Comparison of ENCODE assay signal across 9 cellular contexts in the genomic region with DNA sequence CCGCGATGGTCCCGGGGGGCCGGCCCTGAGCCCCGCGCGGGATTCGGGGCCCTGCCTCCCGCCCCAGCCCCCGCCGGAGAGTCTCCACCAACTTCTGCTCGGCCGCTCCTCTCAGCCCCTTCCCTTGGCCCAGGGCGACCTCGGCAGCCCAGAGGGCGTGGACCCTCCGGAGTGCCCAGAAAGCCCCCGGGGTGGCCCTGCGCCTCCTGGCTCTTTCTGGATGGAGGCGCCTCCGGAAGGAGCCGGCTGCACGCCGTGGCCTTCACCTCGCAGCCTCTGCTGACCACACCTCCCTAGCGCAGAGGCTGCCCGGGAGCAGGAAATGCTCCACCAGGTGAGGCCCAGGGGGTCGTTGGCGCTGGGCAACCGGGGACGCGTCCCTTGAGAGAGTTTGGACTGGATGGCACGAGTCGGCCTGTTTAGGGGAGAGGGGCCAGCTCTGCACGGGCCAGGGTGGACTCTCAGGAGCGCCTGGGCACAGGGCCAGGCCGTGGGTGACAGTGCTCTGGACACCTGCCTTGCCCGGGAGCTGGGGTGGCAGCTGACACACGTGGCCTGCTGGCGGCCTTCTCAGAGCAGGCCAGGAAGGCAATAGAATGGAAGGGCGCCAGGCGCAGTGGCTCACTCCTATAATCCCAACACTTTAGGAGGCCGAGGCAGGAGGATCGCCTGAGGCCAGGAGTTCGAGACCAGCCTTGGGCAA. TPM values are rescaled to one million over a fixed set of nuclear protein-coding genes. Genes with fewer than 3 reads are reported as not detected.
DNase-seq lines count a peak whose midpoint lies in the region; ATAC-seq and TF ChIP-seq lines count a peak whose summit lies in the region.
"Had no signal": no experiment of that assay in that cellular context is flagged by ENCODE, and none has a peak within 500 bp of the region (broad histone marks: within the 10 kb centered on the region; RNA-seq: fewer than 3 reads in every experiment).

No MANE protein-coding gene starts in this region.

- peaks cover 6% of the 10 kb centered on the region for H3K4me1 ChIP-seq in iPS-15b (ENCODE audit: control insufficient read depth, insufficient read depth, low read length)

- TF ChIP-seq CTCF in HFFc6 (IDR thresholded peaks at IDR 0.05), result no peak

- H3K4me3 ChIP-seq in iPS-15b (ENCODE audit: low read depth, low read length) (peak overlapping the region; percentile 54), skin epidermis (peak overlapping the region; percentile 30 to 58 (median 47))

- peaks cover 32% of the 10 kb centered on the region for H3K27me3 Mint-ChIP-seq in activated T-helper 2 cell treated with anti-CD3 and anti-CD28 coated beads, Interferon-gamma antibody, Interleukin-2, Interleukin-4, amounts not matched to agents 10 μg/mL and 5 μg/mL and 100 μg/mL, durations not matched to agents 14 hours and 24 hours and 36 hours (ENCODE audit: low read depth)
- peaks cover 39% of the 10 kb centered on the region for H3K27me3 Mint-ChIP-seq in HFFc6 (ENCODE audit: insufficient read depth)

- no peaks in the 10 kb centered on the region for H3K9me3 Mint-ChIP-seq in activated T-helper 2 cell treated with anti-CD3 and anti-CD28 coated beads, Interferon-gamma antibody, Interleukin-2, Interleukin-4, amounts not matched to agents 10 μg/mL and 5 μg/mL and 100 μg/mL, durations not matched to agents 14 hours and 24 hours and 36 hours
- no peaks in the 10 kb centered on the region for H3K9me3 Mint-ChIP-seq in HFFc6

- H3K9me3 ChIP-seq in iPS-15b (ENCODE audit: control insufficient read depth, insufficient read depth, low read length), result no peaks in the 10 kb centered on the region

- no peaks in the 10 kb centered on the region for H3K27me3 ChIP-seq in iPS-15b (ENCODE audit: control insufficient read depth, insufficient read depth, low read length)

- H3K36me3 Mint-ChIP-seq in activated T-helper 2 cell treated with anti-CD3 and anti-CD28 coated beads, Interferon-gamma antibody, Interleukin-2, Interleukin-4, amounts not matched to agents 10 μg/mL and 5 μg/mL and 100 μg/mL, durations not matched to agents 14 hours and 24 hours and 36 hours (ENCODE audit: low read depth), result no peaks in the 10 kb centered on the region
- no peaks in the 10 kb centered on the region for H3K36me3 Mint-ChIP-seq in HFFc6 (ENCODE audit: low read depth)

- peak overlapping the region in 8 of 21 experiments; percentile 0 to 69 (median 52) for H3K27ac ChIP-seq in skin epidermis
- H3K27ac ChIP-seq: C4-2B had no signal

- peak; percentile 51 for DNase-seq in NCI-H2029 (lab: John Stamatoyannopoulos, UW)
- no peak for DNase-seq in NCI-H2029 treated with DMSO at 0.1 percent for 48 hours (lab: John Stamatoyannopoulos, UW)
- DNase-seq in activated T-helper 2 cell treated with anti-CD3 and anti-CD28 coated beads, Interferon-gamma antibody, Interleukin-2, Interleukin-4, amounts not matched to agents 10 μg/mL and 5 μg/mL and 100 μg/mL, durations not matched to agents 14 hours and 24 hours and 36 hours (ENCODE audit: low spot score), result no peak
- no peak for DNase-seq in OCI-M2 (lab: John Stamatoyannopoulos, UW; ENCODE audit: unreplicated experiment)
- DNase-seq in HFFc6, result no peak

- H3K27ac Mint-ChIP-seq in activated T-helper 2 cell treated with anti-CD3 and anti-CD28 coated beads, Interferon-gamma antibody, Interleukin-2, Interleukin-4, amounts not matched to agents 10 μg/mL and 5 μg/mL and 100 μg/mL, durations not matched to agents 14 hours and 24 hours and 36 hours, result no peak overlapping the region
- H3K27ac Mint-ChIP-seq in HFFc6, result no peak overlapping the region

- intact Hi-C loops in activated T-helper 2 cell treated with anti-CD3 and anti-CD28 coated beads, Interferon-gamma antibody, Interleukin-2, Interleukin-4, amounts not matched to agents 10 μg/mL and 5 μg/mL and 100 μg/mL, durations not matched to agents 14 hours and 24 hours and 36 hours (cut with micrococcal nuclease), result no loop called here

- H3K4me3 Mint-ChIP-seq in activated T-helper 2 cell treated with anti-CD3 and anti-CD28 coated beads, Interferon-gamma antibody, Interleukin-2, Interleukin-4, amounts not matched to agents 10 μg/mL and 5 μg/mL and 100 μg/mL, durations not matched to agents 14 hours and 24 hours and 36 hours (ENCODE audit: low read depth), result peak overlapping the region; percentile 13
- no peak overlapping the region for H3K4me3 Mint-ChIP-seq in HFFc6

- peak overlapping the region; percentile 12 for H3K9ac ChIP-seq in iPS-15b (ENCODE audit: low read depth, low read length)

- no peak for ATAC-seq in HG03135 (IDR thresholded peaks at IDR 0.05; ENCODE audit: unreplicated experiment)

- H3K36me3 ChIP-seq in iPS-15b (ENCODE audit: control insufficient read depth, insufficient read depth, low read length), result peaks cover 2% of the 10 kb centered on the region

- peaks cover 12% of the 10 kb centered on the region for H3K4me1 Mint-ChIP-seq in activated T-helper 2 cell treated with anti-CD3 and anti-CD28 coated beads, Interferon-gamma antibody, Interleukin-2, Interleukin-4, amounts not matched to agents 10 μg/mL and 5 μg/mL and 100 μg/mL, durations not matched to agents 14 hours and 24 hours and 36 hours (ENCODE audit: low read depth)
- H3K4me1 Mint-ChIP-seq in HFFc6 (ENCODE audit: low read depth), result no peaks in the 10 kb centered on the region

RNA-seq across cellular contexts. Expression of a gene that starts 0.6 kb away (rescaled TPM):
- 0.23 TPM in 2 replicates for total RNA-seq in activated T-helper 2 cell treated with anti-CD3 and anti-CD28 coated beads, Interferon-gamma antibody, Interleukin-2, Interleukin-4, amounts not matched to agents 10 μg/mL and 5 μg/mL and 100 μg/mL, durations not matched to agents 14 hours and 24 hours and 36 hours
- under 1 TPM in 3 of 6 experiments, not detected in 3; 0.05 to 0.07 (median 0.06) TPM for total RNA-seq in HFFc6 (2021; fragmentation: NEBNext Ultra II Directional; extraction: Animal tissue kit (Norgen Biotek cat#: 25700))

RNA-seq across cellular contexts. Expression of a gene that starts 21.1 kb away (rescaled TPM):
- total RNA-seq in activated T-helper 2 cell treated with anti-CD3 and anti-CD28 coated beads, Interferon-gamma antibody, Interleukin-2, Interleukin-4, amounts not matched to agents 10 μg/mL and 5 μg/mL and 100 μg/mL, durations not matched to agents 14 hours and 24 hours and 36 hours, result 21.9 and 24.6 TPM in 2 replicates
- total RNA-seq in HFFc6 (2021; fragmentation: NEBNext Ultra II Directional; extraction: Animal tissue kit (Norgen Biotek cat#: 25700)), result 10 to 100 TPM; 13.4 to 17.0 (median 15.0) TPM

RNA-seq across cellular contexts. Expression of a gene that starts 26.2 kb away (rescaled TPM):
- 41.1 and 42.1 TPM in 2 replicates for total RNA-seq in activated T-helper 2 cell treated with anti-CD3 and anti-CD28 coated beads, Interferon-gamma antibody, Interleukin-2, Interleukin-4, amounts not matched to agents 10 μg/mL and 5 μg/mL and 100 μg/mL, durations not matched to agents 14 hours and 24 hours and 36 hours
- 10 to 100 TPM; 14.9 to 17.9 (median 17.4) TPM for total RNA-seq in HFFc6 (2021; fragmentation: NEBNext Ultra II Directional; extraction: Animal tissue kit (Norgen Biotek cat#: 25700))

RNA-seq across cellular contexts. Expression of a gene that starts 38.8 kb away (rescaled TPM):
- 23.9 and 29.9 TPM in 2 replicates for total RNA-seq in activated T-helper 2 cell treated with anti-CD3 and anti-CD28 coated beads, Interferon-gamma antibody, Interleukin-2, Interleukin-4, amounts not matched to agents 10 μg/mL and 5 μg/mL and 100 μg/mL, durations not matched to agents 14 hours and 24 hours and 36 hours
- 10 to 100 TPM; 18.4 to 27.7 (median 25.2) TPM for total RNA-seq in HFFc6 (2021; fragmentation: NEBNext Ultra II Directional; extraction: Animal tissue kit (Norgen Biotek cat#: 25700))
